ENCODE assay signal across 8 cellular contexts in the genomic region with DNA sequence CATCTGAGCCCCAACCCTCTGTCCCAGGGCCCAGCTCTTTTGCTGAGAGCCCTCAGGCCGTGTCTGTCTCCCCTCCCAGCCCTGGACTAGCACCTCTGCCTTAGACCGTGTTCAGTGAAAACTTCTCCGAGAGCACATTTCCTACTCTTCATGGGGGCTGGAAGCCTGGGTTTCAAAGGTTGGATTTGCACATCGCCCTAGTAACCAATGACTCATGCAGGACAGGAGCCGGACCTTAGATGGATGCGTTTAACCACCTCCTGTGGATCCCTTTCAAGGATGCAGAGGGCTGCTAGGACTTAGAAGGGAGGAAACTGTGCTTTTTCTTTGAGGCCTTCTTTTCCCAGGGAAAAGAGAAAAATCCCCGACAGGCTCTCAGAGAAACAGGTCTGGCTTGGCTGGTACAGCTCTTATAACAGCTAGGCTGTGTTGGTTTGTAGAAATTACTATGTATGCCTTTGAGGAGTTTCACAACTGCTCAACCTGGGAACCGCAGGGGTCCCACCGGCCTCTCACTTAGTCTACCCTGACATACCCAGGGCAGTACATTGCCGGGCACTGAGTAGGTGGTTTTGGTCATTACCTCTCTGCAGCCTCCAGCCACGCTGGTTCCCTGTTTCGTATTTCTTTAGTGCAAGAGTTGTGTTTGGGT. TPM values are rescaled to one million over a fixed set of nuclear protein-coding genes. Genes with fewer than 3 reads are reported as not detected.
"Had no signal": no experiment of that assay in that cellular context is flagged by ENCODE, and none has a peak within 500 bp of the region (broad histone marks: within the 10 kb centered on the region; RNA-seq: fewer than 3 reads in every experiment).

No MANE protein-coding gene starts in this region.

RNA-seq across cellular contexts. Expression of a gene that starts 1.6 kb away (rescaled TPM):
- total RNA-seq: activated CD8-positive, alpha-beta T cell treated with anti-CD3 and anti-CD28 coated beads, Interleukin-2, amount 10 ng/mL, durations not matched to agents 7 days and 5 days; activated naive CD8-positive, alpha-beta T cell treated with anti-CD3 and anti-CD28 coated beads, Interleukin-2, amount 10 ng/mL, durations not matched to agents 7 days and 5 days; bronchial epithelial cell; K562; OCI-LY7; SJCRH30; T-helper 17 cell; WTC11 had no signal
- polyA plus RNA-seq: K562 had no signal
